ENCODE assay signal across 7 cellular contexts in genomic region chr2:64987963-64988419, GRCh38.
DNase-seq lines count a peak whose midpoint lies in the region; ATAC-seq and TF ChIP-seq lines count a peak whose summit lies in the region.

No MANE protein-coding gene starts in this region.

- H3K4me3 ChIP-seq in GM12875 (ENCODE audit: low read depth, low read length) = peak overlapping the region; percentile 84
- peak overlapping the region; percentile 83 to 84 for H3K4me3 ChIP-seq in mucosa of rectum (ENCODE audit: low read length in 2 of 2)

- no peaks in the 10 kb centered on the region for H3K27me3 ChIP-seq in mucosa of rectum (ENCODE audit: control insufficient read depth in 2 of 2, insufficient read depth in 2 of 2, low read length in 2 of 2)

- no peak for ATAC-seq in HG03439 (IDR thresholded peaks at IDR 0.05; ENCODE audit: unreplicated experiment)

- no peaks in the 10 kb centered on the region for H3K36me3 ChIP-seq in mucosa of rectum (ENCODE audit: control insufficient read depth in 2 of 2, insufficient read depth in 2 of 2, low read length in 2 of 2)

- H3K9me3 ChIP-seq in mucosa of rectum (ENCODE audit: control insufficient read depth in 2 of 2, low read length in 2 of 2) = no peaks in the 10 kb centered on the region

- H3K4me1 ChIP-seq in mucosa of rectum (ENCODE audit: control insufficient read depth in 2 of 2, insufficient read depth in 2 of 2, low read length in 2 of 2) = peaks cover 13 to 18% of the 10 kb centered on the region in 2 donors

- H3K9ac ChIP-seq in mucosa of rectum (ENCODE audit: low read depth in 1 of 2, low read length in 2 of 2) = peak overlapping the region; percentile 61 to 73

- no peak for TF ChIP-seq CTCF in GM12875 (IDR thresholded peaks at IDR 0.05; ENCODE audit: borderline replicate concordance, insufficient read depth, low read depth, low read length)

- DNase-seq in NOMO-1 treated with DMSO at 0.1 percent for 48 hours (lab: John Stamatoyannopoulos, UW; ENCODE audit: unreplicated experiment) (peak; percentile 88), NCI-H1092 treated with DMSO at 0.1 percent for 48 hours (lab: John Stamatoyannopoulos, UW) (no peak), amygdala (lab: John Stamatoyannopoulos, UW) (no peak)

- H3K27ac ChIP-seq in cingulate gyrus (ENCODE audit: low read depth, low read length) (peak overlapping the region; percentile 91), mucosa of rectum (ENCODE audit: low read depth in 2 of 2, low read length in 2 of 2) (peak overlapping the region; percentile 77 to 91)
